Comparison of ENCODE assay signal across 24 cellular contexts in genomic region chr12:105852958-105853357, GRCh38.
A peak's percentile ranks its signal among the peaks of the same experiment; 100 is the strongest.
DNase-seq lines count a peak whose midpoint lies in the region; ATAC-seq, FAIRE-seq and TF ChIP-seq lines count a peak whose summit lies in the region.
"Had no signal": no experiment of that assay in that cellular context is flagged by ENCODE, and none has a peak within 500 bp of the region (broad histone marks: within the 10 kb centered on the region; RNA-seq: fewer than 3 reads in every experiment).

No MANE protein-coding gene starts in this region.

- H3K4me1 Mint-ChIP-seq in MCF 10A (ENCODE audit: insufficient read depth, unreplicated experiment) = no peaks in the 10 kb centered on the region
- H3K4me1 Mint-ChIP-seq in nephron progenitor cell = peaks cover 12% of the 10 kb centered on the region

- FAIRE-seq in frontal cortex (lab: Jason Lieb, UNC) = no peak
- FAIRE-seq: islet of Langerhans, RCC 7860, urothelium cell line had no signal

- CTCF ChIA-PET in MCF 10A (lab: Yijun Ruan, JAX) = no interaction called here

- H3K27ac Mint-ChIP-seq in MCF 10A (ENCODE audit: low read depth, unreplicated experiment) = no peak overlapping the region
- H3K27ac Mint-ChIP-seq in nephron progenitor cell = peak overlapping the region; percentile 10
- H3K27ac Mint-ChIP-seq: activated naive CD4-positive, alpha-beta T cell treated with anti-CD3 and anti-CD28 coated beads for 36 hours; activated T-cell treated with anti-CD3 and anti-CD28 coated beads, Interleukin-2, amount 50 U/mL, for 24 hours had no signal

- no TSS peak for BruUV-seq in MCF 10A (replicated peaks; lab: Mats Ljungman, UMichigan)

- H3K27me3 ChIP-seq in breast epithelium (no peaks in the 10 kb centered on the region), upper lobe of right lung (no peaks in the 10 kb centered on the region)
- H3K27me3 ChIP-seq: stomach had no signal

- H3K4me3 ChIP-seq in breast epithelium = peak overlapping the region; percentile 23 to 57 (median 27)
- H3K4me3 ChIP-seq in upper lobe of right lung = no peak overlapping the region
- H3K4me3 ChIP-seq: spleen, stomach had no signal

- H3K9me3 ChIP-seq in breast epithelium (no peaks in the 10 kb centered on the region), upper lobe of right lung (no peaks in the 10 kb centered on the region)
- H3K9me3 ChIP-seq: spleen, stomach had no signal

- TF ChIP-seq POLR2A in breast epithelium (IDR thresholded peaks at IDR 0.05) = no peak

- ATAC-seq in left cardiac atrium = peak; percentile 72 to 86
- peak; percentile 50 for ATAC-seq in upper lobe of right lung
- ATAC-seq: activated CD4-positive, CD25-positive, alpha-beta regulatory T cell treated with anti-CD3 and anti-CD28 coated beads, Interleukin-2, amount 50 U/mL, for 24 hours had no signal

- POLR2A ChIA-PET in MCF 10A (lab: Yijun Ruan, JAX) = no interaction called here

- TF ChIP-seq CTCF in breast epithelium (IDR thresholded peaks at IDR 0.05) (no peak), MCF 10A (IDR thresholded peaks at IDR 0.05; ENCODE audit: unreplicated experiment) (no peak), nephron progenitor cell (IDR thresholded peaks at IDR 0.05) (no peak), upper lobe of right lung (IDR thresholded peaks at IDR 0.05) (no peak)

- no peak for DNase-seq in breast epithelium (ENCODE audit: low spot score in 2 of 2)
- DNase-seq in MCF 10A (ENCODE audit: unreplicated experiment) = no peak
- peak; percentile 62 for DNase-seq in left cardiac atrium
- no peak for DNase-seq in nephron progenitor cell
- DNase-seq in upper lobe of right lung = no peak
- DNase-seq in frontal cortex (ENCODE audit: low spot score in 2 of 2) = no peak
- DNase-seq in SKM-1 (lab: John Stamatoyannopoulos, UW; ENCODE audit: unreplicated experiment) = no peak
- no peak for DNase-seq in midbrain (lab: John Stamatoyannopoulos, UW)
- DNase-seq: activated naive CD4-positive, alpha-beta T cell treated with anti-CD3 and anti-CD28 coated beads for 36 hours; activated T-cell treated with anti-CD3 and anti-CD28 coated beads, Interleukin-2, amount 50 U/mL, for 24 hours; H7; hippocampal formation; KBM-7; NCI-H2029 treated with DMSO at 0.1 percent for 48 hours; spleen; stimulated activated CD4-positive, alpha-beta T cell treated with anti-CD3 and anti-CD28 coated beads, Interleukin-4, amount 100 ng/mL, for 24 hours; stomach; T1000 had no signal

- H3K27me3 Mint-ChIP-seq in MCF 10A (ENCODE audit: insufficient read depth, unreplicated experiment) = no peaks in the 10 kb centered on the region
- peaks cover 4% of the 10 kb centered on the region for H3K27me3 Mint-ChIP-seq in nephron progenitor cell (ENCODE audit: low read depth, poor library complexity)
- H3K27me3 Mint-ChIP-seq: activated T-cell treated with anti-CD3 and anti-CD28 coated beads, Interleukin-2, amount 50 U/mL, for 24 hours had no signal

- H3K27ac ChIP-seq in breast epithelium = peak overlapping the region; percentile 66 to 76
- no peak overlapping the region for H3K27ac ChIP-seq in upper lobe of right lung
- H3K27ac ChIP-seq: 22Rv1, spleen had no signal

- intact Hi-C loops in breast epithelium (cut with DNase I; ENCODE audit: low total_unique reads) = no loop called here
- intact Hi-C loops in MCF 10A (cut with micrococcal nuclease) = no loop called here
- intact Hi-C loops in left cardiac atrium (cut with DNase I) = no loop called here
- intact Hi-C loops in upper lobe of right lung (cut with DNase I) = no loop called here

- H3K36me3 Mint-ChIP-seq in MCF 10A (ENCODE audit: insufficient read depth, unreplicated experiment) (no peaks in the 10 kb centered on the region), nephron progenitor cell (ENCODE audit: low read depth) (no peaks in the 10 kb centered on the region)

- no peaks in the 10 kb centered on the region for H3K4me1 ChIP-seq in breast epithelium
- peaks cover 8% of the 10 kb centered on the region for H3K4me1 ChIP-seq in upper lobe of right lung
- H3K4me1 ChIP-seq: spleen, stomach had no signal

- H3K36me3 ChIP-seq in breast epithelium = no peaks in the 10 kb centered on the region
- H3K36me3 ChIP-seq in upper lobe of right lung = no peaks in the 10 kb centered on the region
- H3K36me3 ChIP-seq: spleen, stomach had no signal

- H3K9me3 Mint-ChIP-seq in MCF 10A (ENCODE audit: unreplicated experiment) = no peaks in the 10 kb centered on the region
- H3K9me3 Mint-ChIP-seq in nephron progenitor cell = peaks cover 4% of the 10 kb centered on the region
- H3K9me3 Mint-ChIP-seq: activated naive CD4-positive, alpha-beta T cell treated with anti-CD3 and anti-CD28 coated beads for 36 hours; activated T-cell treated with anti-CD3 and anti-CD28 coated beads, Interleukin-2, amount 50 U/mL, for 24 hours; nephron had no signal

- H3K4me3 Mint-ChIP-seq in MCF 10A (ENCODE audit: unreplicated experiment) (no peak overlapping the region), nephron progenitor cell (no peak overlapping the region)
- H3K4me3 Mint-ChIP-seq: activated naive CD4-positive, alpha-beta T cell treated with anti-CD3 and anti-CD28 coated beads for 36 hours; activated T-cell treated with anti-CD3 and anti-CD28 coated beads, Interleukin-2, amount 50 U/mL, for 24 hours; nephron had no signal
